In the genomic region with DNA sequence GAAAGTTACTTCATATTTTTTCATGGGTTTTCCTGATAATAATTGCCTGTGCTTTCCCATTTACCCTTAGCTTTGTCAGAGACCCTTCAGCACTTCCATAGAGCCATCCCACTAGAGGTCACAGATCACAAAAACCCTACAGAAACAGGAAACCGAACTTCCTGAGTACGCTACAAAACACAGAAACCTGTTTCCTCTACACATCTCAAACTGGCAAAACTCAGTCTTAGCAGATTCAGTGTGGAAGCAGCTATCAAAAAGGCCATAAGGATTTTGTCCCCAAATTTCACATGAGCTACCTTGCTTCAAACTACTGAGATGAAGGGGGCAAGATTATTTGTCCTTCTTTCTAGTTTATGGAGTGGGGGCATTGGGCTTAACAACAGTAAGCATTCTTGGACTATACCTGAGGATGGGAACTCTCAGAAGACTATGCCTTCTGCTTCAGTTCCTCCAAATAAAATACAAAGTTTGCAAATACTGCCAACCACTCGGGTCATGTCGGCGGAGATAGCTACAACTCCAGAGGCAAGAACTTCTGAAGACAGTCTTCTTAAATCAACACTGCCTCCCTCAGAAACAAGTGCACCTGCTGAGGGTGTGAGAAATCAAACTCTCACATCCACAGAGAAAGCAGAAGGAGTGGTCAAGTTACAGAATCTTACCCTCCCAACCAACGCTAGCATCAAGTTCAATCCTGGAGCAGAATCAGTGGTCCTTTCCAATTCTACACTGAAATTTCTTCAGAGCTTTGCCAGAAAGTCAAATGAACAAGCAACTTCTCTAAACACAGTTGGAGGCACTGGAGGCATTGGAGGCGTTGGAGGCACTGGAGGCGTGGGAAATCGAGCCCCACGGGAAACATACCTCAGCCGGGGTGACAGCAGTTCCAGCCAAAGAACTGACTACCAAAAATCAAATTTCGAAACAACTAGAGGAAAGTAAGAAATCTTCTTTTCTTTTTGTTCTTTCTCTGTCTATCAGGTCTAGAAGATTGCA, we compare ENCODE assay signal across 9 cellular contexts. TPM values are rescaled to one million over a fixed set of nuclear protein-coding genes. Genes with fewer than 3 reads are reported as not detected.
A peak's percentile ranks its signal among the peaks of the same experiment; 100 is the strongest.
DNase-seq lines count a peak whose midpoint lies in the region; ATAC-seq, FAIRE-seq and TF ChIP-seq lines count a peak whose summit lies in the region.
"Had no signal": no experiment of that assay in that cellular context is flagged by ENCODE, and none has a peak within 500 bp of the region (broad histone marks: within the 10 kb centered on the region; RNA-seq: fewer than 3 reads in every experiment).

A gene with protein sequence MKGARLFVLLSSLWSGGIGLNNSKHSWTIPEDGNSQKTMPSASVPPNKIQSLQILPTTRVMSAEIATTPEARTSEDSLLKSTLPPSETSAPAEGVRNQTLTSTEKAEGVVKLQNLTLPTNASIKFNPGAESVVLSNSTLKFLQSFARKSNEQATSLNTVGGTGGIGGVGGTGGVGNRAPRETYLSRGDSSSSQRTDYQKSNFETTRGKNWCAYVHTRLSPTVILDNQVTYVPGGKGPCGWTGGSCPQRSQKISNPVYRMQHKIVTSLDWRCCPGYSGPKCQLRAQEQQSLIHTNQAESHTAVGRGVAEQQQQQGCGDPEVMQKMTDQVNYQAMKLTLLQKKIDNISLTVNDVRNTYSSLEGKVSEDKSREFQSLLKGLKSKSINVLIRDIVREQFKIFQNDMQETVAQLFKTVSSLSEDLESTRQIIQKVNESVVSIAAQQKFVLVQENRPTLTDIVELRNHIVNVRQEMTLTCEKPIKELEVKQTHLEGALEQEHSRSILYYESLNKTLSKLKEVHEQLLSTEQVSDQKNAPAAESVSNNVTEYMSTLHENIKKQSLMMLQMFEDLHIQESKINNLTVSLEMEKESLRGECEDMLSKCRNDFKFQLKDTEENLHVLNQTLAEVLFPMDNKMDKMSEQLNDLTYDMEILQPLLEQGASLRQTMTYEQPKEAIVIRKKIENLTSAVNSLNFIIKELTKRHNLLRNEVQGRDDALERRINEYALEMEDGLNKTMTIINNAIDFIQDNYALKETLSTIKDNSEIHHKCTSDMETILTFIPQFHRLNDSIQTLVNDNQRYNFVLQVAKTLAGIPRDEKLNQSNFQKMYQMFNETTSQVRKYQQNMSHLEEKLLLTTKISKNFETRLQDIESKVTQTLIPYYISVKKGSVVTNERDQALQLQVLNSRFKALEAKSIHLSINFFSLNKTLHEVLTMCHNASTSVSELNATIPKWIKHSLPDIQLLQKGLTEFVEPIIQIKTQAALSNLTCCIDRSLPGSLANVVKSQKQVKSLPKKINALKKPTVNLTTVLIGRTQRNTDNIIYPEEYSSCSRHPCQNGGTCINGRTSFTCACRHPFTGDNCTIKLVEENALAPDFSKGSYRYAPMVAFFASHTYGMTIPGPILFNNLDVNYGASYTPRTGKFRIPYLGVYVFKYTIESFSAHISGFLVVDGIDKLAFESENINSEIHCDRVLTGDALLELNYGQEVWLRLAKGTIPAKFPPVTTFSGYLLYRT (plus strand): TSS at position 201 of the 999 bp plus-strand sequence. CDS start 118 bp downstream, at position 319.

- H3K9me3 Mint-ChIP-seq in activated T-helper 2 cell treated with anti-CD3 and anti-CD28 coated beads, Interferon-gamma antibody, Interleukin-2, Interleukin-4, amounts not matched to agents 10 μg/mL and 5 μg/mL and 100 μg/mL, durations not matched to agents 14 hours and 24 hours and 36 hours: no peaks in the 10 kb centered on the region

- H3K9ac ChIP-seq in H1 (replicated peaks in 1 of 4; ENCODE audit: extremely low read depth in 1 of 4, low read depth in 3 of 4, low read length in 3 of 4): no peak within 1 kb of the TSS

- H2BK120ac ChIP-seq in H1 (replicated peaks; ENCODE audit: low read depth, low read length): no peak within 1 kb of the TSS

- no peaks in the 10 kb centered on the region for H3K23me2 ChIP-seq in H1 (ENCODE audit: low read depth, low read length)

- H2BK12ac ChIP-seq in H1 (ENCODE audit: low read depth, low read length): no peak within 1 kb of the TSS

- 90% methylated on average over 12 of the region's 12 CpGs; no CpG with 5 or more reads in 1 of the 2 experiments for WGBS in H1 (ENCODE audit: extremely low coverage in 1 of 2, insufficient coverage in 1 of 2, insufficient read length in 1 of 2, insufficient replicate concordance in 2 of 2, low coverage in 1 of 2, low lambda C conversion rate in 2 of 2, missing lambda C conversion rate in 1 of 2), 2 experiments

- H4K91ac ChIP-seq in H1 (replicated peaks; ENCODE audit: insufficient read length, low read length): no peak within 1 kb of the TSS

- no peaks in the 10 kb centered on the region for H3K9me3 ChIP-seq in H1 (ENCODE audit: insufficient read depth in 2 of 2, low read depth in 1 of 2, low read length in 1 of 2)
- no peaks in the 10 kb centered on the region for H3K9me3 ChIP-seq in MG63

- no peaks in the 10 kb centered on the region for H3K36me3 ChIP-seq in H1 (ENCODE audit: control insufficient read depth in 2 of 4, insufficient read depth in 4 of 4, low read length in 3 of 4)
- no peaks in the 10 kb centered on the region for H3K36me3 ChIP-seq in MG63

- H3K4me3 Mint-ChIP-seq in activated T-helper 2 cell treated with anti-CD3 and anti-CD28 coated beads, Interferon-gamma antibody, Interleukin-2, Interleukin-4, amounts not matched to agents 10 μg/mL and 5 μg/mL and 100 μg/mL, durations not matched to agents 14 hours and 24 hours and 36 hours (ENCODE audit: low read depth): no peak within 1 kb of the TSS

- H3K4me1 Mint-ChIP-seq in activated T-helper 2 cell treated with anti-CD3 and anti-CD28 coated beads, Interferon-gamma antibody, Interleukin-2, Interleukin-4, amounts not matched to agents 10 μg/mL and 5 μg/mL and 100 μg/mL, durations not matched to agents 14 hours and 24 hours and 36 hours (ENCODE audit: low read depth): peaks cover 14% of the 10 kb centered on the region

- H2BK5ac ChIP-seq in H1 (ENCODE audit: low read depth, low read length): no peak within 1 kb of the TSS

- no peak within 1 kb of the TSS for H2BK20ac ChIP-seq in H1 (ENCODE audit: low read length)

- H2AFZ ChIP-seq in H1 (ENCODE audit: low read length): peak within 1 kb of the TSS; percentile 49; the same call in 1 of the 2 replicates

- H3K27ac Mint-ChIP-seq in activated T-helper 2 cell treated with anti-CD3 and anti-CD28 coated beads, Interferon-gamma antibody, Interleukin-2, Interleukin-4, amounts not matched to agents 10 μg/mL and 5 μg/mL and 100 μg/mL, durations not matched to agents 14 hours and 24 hours and 36 hours: no peak within 1 kb of the TSS

- H3K79me1 ChIP-seq in H1 (ENCODE audit: low read depth, low read length): no peaks in the 10 kb centered on the region

- H4K20me1 ChIP-seq in H1 (replicated peaks in 1 of 2; ENCODE audit: control insufficient read depth in 1 of 2, insufficient read depth in 2 of 2, low read length in 2 of 2): no peaks in the 10 kb centered on the region

- no peak within 1 kb of the TSS for H3K18ac ChIP-seq in H1 (ENCODE audit: extremely low read depth, low read length)

- ATAC-seq in GM19328 (IDR thresholded peaks at IDR 0.05; ENCODE audit: unreplicated experiment) (peak; percentile 63), HG03342 (IDR thresholded peaks at IDR 0.05; ENCODE audit: unreplicated experiment) (peak; percentile 59)

- no peaks in the 10 kb centered on the region for H3K4me1 ChIP-seq in H1 (replicated peaks in 1 of 4; ENCODE audit: control insufficient read depth in 3 of 4, insufficient read depth in 4 of 4, low read length in 3 of 4)

- peaks cover 7% of the 10 kb centered on the region for H3K27me3 Mint-ChIP-seq in activated T-helper 2 cell treated with anti-CD3 and anti-CD28 coated beads, Interferon-gamma antibody, Interleukin-2, Interleukin-4, amounts not matched to agents 10 μg/mL and 5 μg/mL and 100 μg/mL, durations not matched to agents 14 hours and 24 hours and 36 hours (ENCODE audit: low read depth)

- H3K4ac ChIP-seq in H1 (replicated peaks; ENCODE audit: insufficient read length, low read depth, low read length): no peak within 1 kb of the TSS

- H3K27ac ChIP-seq in H1 (ENCODE audit: low read depth, low read length): no peak within 1 kb of the TSS

- TF ChIP-seq RAD21 in H1 (IDR thresholded peaks at IDR 0.05 in 1 of 2, conservative IDR thresholded peaks at IDR 0.05 in 1 of 2; ENCODE audit: low read depth in 2 of 2, low read length in 2 of 2): no peak

- CTCF ChIA-PET in H1 (lab: Charles Lee; ENCODE audit: partially characterized antibody): interaction anchor here (0.6 to 2.0 kb wide), 3 partner anchors 8 to 412 kb away, joined by 3 to 6 read pairs (median 3); no protein-coding TSS in a partner anchor

- no peak within 1 kb of the TSS for H3K4me2 ChIP-seq in H1 (ENCODE audit: insufficient read depth in 1 of 2, low read depth in 2 of 2, low read length in 2 of 2)

- H3K36me3 Mint-ChIP-seq in activated T-helper 2 cell treated with anti-CD3 and anti-CD28 coated beads, Interferon-gamma antibody, Interleukin-2, Interleukin-4, amounts not matched to agents 10 μg/mL and 5 μg/mL and 100 μg/mL, durations not matched to agents 14 hours and 24 hours and 36 hours (ENCODE audit: low read depth): no peaks in the 10 kb centered on the region

- H2BK15ac ChIP-seq in H1 (ENCODE audit: low read length): no peak within 1 kb of the TSS

- H3K4me3 ChIP-seq in H1 (ENCODE audit: extremely low read depth in 1 of 4, insufficient read depth in 2 of 4, low read depth in 3 of 4, low read length in 4 of 4): no peak within 1 kb of the TSS
- no peak within 1 kb of the TSS for H3K4me3 ChIP-seq in MG63

- TF ChIP-seq CTCF in H1 (IDR thresholded peaks at IDR 0.05; ENCODE audit: control extremely low read depth in 1 of 3, insufficient read depth in 1 of 3, low read depth in 1 of 3, low read length in 3 of 3): no peak

- no peak within 1 kb of the TSS for H3K56ac ChIP-seq in H1 (replicated peaks; ENCODE audit: insufficient read length, low read depth, low read length)

- H3K27me3 ChIP-seq in H1 (replicated peaks in 1 of 4; ENCODE audit: control insufficient read depth in 3 of 4, extremely low read depth in 1 of 4, insufficient read depth in 3 of 4, low read length in 3 of 4) (peaks cover 0 to 1% (median 0%) of the 10 kb centered on the region in 4 experiments; a peak in 1 of 7 replicates), MG63 (no peaks in the 10 kb centered on the region)

- no peak within 1 kb of the TSS for H3K14ac ChIP-seq in H1 (ENCODE audit: insufficient read length)

- TF ChIP-seq EP300 in H1 (IDR thresholded peaks at IDR 0.05; ENCODE audit: borderline replicate concordance in 1 of 2, low read depth in 2 of 2, low read length in 2 of 2): no peak

- POLR2A ChIA-PET in H1 (lab: Charles Lee; ENCODE audit: partially characterized antibody): no interaction called here

- intact Hi-C loops in activated T-helper 2 cell treated with anti-CD3 and anti-CD28 coated beads, Interferon-gamma antibody, Interleukin-2, Interleukin-4, amounts not matched to agents 10 μg/mL and 5 μg/mL and 100 μg/mL, durations not matched to agents 14 hours and 24 hours and 36 hours (cut with micrococcal nuclease): loop anchor here (5.0 kb wide), 1 partner anchor 58 kb away; a partner anchor contains a TSS

- FAIRE-seq in H1 (lab: Jason Lieb, UNC): peak; percentile 24

- peak; percentile 24 to 40 for DNase-seq in AML-193 (lab: John Stamatoyannopoulos, UW)
- no peak for DNase-seq in H1 (ENCODE audit: low read depth in 1 of 2, low spot score in 2 of 2)
- no peak for DNase-seq in MV-4-11 (lab: John Stamatoyannopoulos, UW)
- DNase-seq in activated T-helper 2 cell treated with anti-CD3 and anti-CD28 coated beads, Interferon-gamma antibody, Interleukin-2, Interleukin-4, amounts not matched to agents 10 μg/mL and 5 μg/mL and 100 μg/mL, durations not matched to agents 14 hours and 24 hours and 36 hours (ENCODE audit: low spot score): no peak
- DNase-seq in NCI-H524 treated with DMSO at 0.1 percent for 48 hours (lab: John Stamatoyannopoulos, UW): no peak
- no peak for DNase-seq in MG63

- no peak for TF ChIP-seq POLR2A in H1 (IDR thresholded peaks at IDR 0.05; ENCODE audit: control extremely low read depth in 1 of 2, low read depth in 2 of 2, low read length in 2 of 2)

- H3K79me2 ChIP-seq in H1 (ENCODE audit: control insufficient read depth in 1 of 2, insufficient read depth in 2 of 2, low read length in 2 of 2): no peaks in the 10 kb centered on the region

- no peak within 1 kb of the TSS for H4K8ac ChIP-seq in H1 (ENCODE audit: extremely low read depth, insufficient read depth, low read length)

- no peak within 1 kb of the TSS for H4K5ac ChIP-seq in H1 (ENCODE audit: insufficient read length, low read depth, low read length)

- no peak within 1 kb of the TSS for H3K23ac ChIP-seq in H1 (ENCODE audit: insufficient read length)

- no peak within 1 kb of the TSS for H2AK5ac ChIP-seq in H1 (ENCODE audit: low read depth, low read length)

RNA-seq across cellular contexts. Expression of the gene that starts here (rescaled TPM):
- not detected in 2 replicates for total RNA-seq in H1 (2021; fragmentation: NEBNext Ultra II Directional; extraction: Animal tissue kit (Norgen Biotek cat#: 25700))
- polyA plus RNA-seq in H1 (2011; rRNA removed): 0.02 TPM in 1 of 2 replicates, not detected in the other
- 0.01 TPM for polyA plus RNA-seq in H1 (2011; cell fraction: cytosol; rRNA removed)
- polyA plus RNA-seq in H1 (2011; cell fraction: nucleus; rRNA removed): not detected
- 0.07 to 0.18 TPM in 2 of 4 replicates, not detected in the others for polyA plus RNA-seq in H1 (2012, experiment 1 of 2)
- polyA plus RNA-seq in H1 (2012, experiment 2 of 2): not detected
- polyA plus RNA-seq in H1 (2013, experiment 1 of 2): not detected
- not detected for polyA plus RNA-seq in H1 (2013, experiment 2 of 2)
- 0.03 TPM in 1 of 2 replicates, not detected in the other for polyA minus RNA-seq in H1 (2011; rRNA and poly(A)+ RNA removed)
- polyA minus RNA-seq in H1 (2011; cell fraction: cytosol; rRNA and poly(A)+ RNA removed): not detected
- polyA minus RNA-seq in H1 (2011; cell fraction: nucleus; rRNA and poly(A)+ RNA removed): not detected
- not detected in 2 replicates for total RNA-seq in activated T-helper 2 cell treated with anti-CD3 and anti-CD28 coated beads, Interferon-gamma antibody, Interleukin-2, Interleukin-4, amounts not matched to agents 10 μg/mL and 5 μg/mL and 100 μg/mL, durations not matched to agents 14 hours and 24 hours and 36 hours
- total RNA-seq in MG63 (2014; rRNA removed; shearing (Covaris generic); ENCODE audit: low replicate concordance): not detected in 2 replicates
- total RNA-seq: Daoy had no signal

Comparison
In these comparisons a context has a peak if more than half of its experiments do, and no peak if none do; other contexts are left out.
1. DNase-seq: peak in AML-193 (2 of 2); none in H1 (0 of 2), MV-4-11 (single experiment), activated T-helper 2 cell treated with anti-CD3 and anti-CD28 coated beads, Interferon-gamma antibody, Interleukin-2, Interleukin-4, amounts not matched to agents 10 μg/mL and 5 μg/mL and 100 μg/mL, durations not matched to agents 14 hours and 24 hours and 36 hours (single experiment), NCI-H524 treated with DMSO at 0.1 percent for 48 hours (single experiment) and MG63 (single experiment).